11 cellular contexts compared by ENCODE assay signal in genomic region chr7:80941206-80941758, GRCh38. TPM values are rescaled to one million over a fixed set of nuclear protein-coding genes. Genes with fewer than 3 reads are reported as not detected.
DNase-seq lines count a peak whose midpoint lies in the region; ATAC-seq lines count a peak whose summit lies in the region.
"Had no signal": no experiment of that assay in that cellular context is flagged by ENCODE, and none has a peak within 500 bp of the region (broad histone marks: within the 10 kb centered on the region; RNA-seq: fewer than 3 reads in every experiment).

No MANE protein-coding gene starts in this region.

- H3K4me1 ChIP-seq in skeletal muscle satellite cell (ENCODE audit: control insufficient read depth, insufficient read depth, low read length) = peaks cover 34% of the 10 kb centered on the region

- no peak for ATAC-seq in activated T-helper 17 cell treated with anti-CD3 and anti-CD28 coated beads, Interleukin-2, amount 50 U/mL, for 72 hours (replicated peaks)
- ATAC-seq in GM19455 (IDR thresholded peaks at IDR 0.05; ENCODE audit: unreplicated experiment) = no peak

- in situ Hi-C loops in SK-MEL-5 (cut with HindIII; ENCODE audit: low pct_unique_long_range_greater_than_20kb, low sequenced_read_pairs) = no loop called here

- H3K4me2 ChIP-seq in skeletal muscle satellite cell (ENCODE audit: low read length) = peak overlapping the region; percentile 66

- H3K27ac Mint-ChIP-seq in activated T-helper 17 cell treated with anti-CD3 and anti-CD28 coated beads, Interleukin-2, amount 50 U/mL, for 72 hours = no peak overlapping the region

- peaks cover 21% of the 10 kb centered on the region for H3K9me3 Mint-ChIP-seq in activated T-helper 17 cell treated with anti-CD3 and anti-CD28 coated beads, Interleukin-2, amount 50 U/mL, for 72 hours
- H3K9me3 Mint-ChIP-seq: neural crest cell had no signal

- DNase-seq in GM04503 (ENCODE audit: low read depth) (peak; percentile 60), SK-MEL-5 (ENCODE audit: low read depth, low spot score) (peak; percentile 50), glomerular visceral epithelial cell (ENCODE audit: extremely low spot score) (peak; percentile 54), NCI-H1105 treated with DMSO at 0.1 percent for 48 hours (lab: John Stamatoyannopoulos, UW) (no peak), RPMI8226 (no peak)
- DNase-seq: effector memory CD4-positive, alpha-beta T cell; stimulated activated CD8-positive, alpha-beta memory T cell treated with anti-CD3 and anti-CD28 coated beads, Interleukin-4, amount 100 ng/mL, for 48 hours had no signal

- H3K9ac ChIP-seq in skeletal muscle satellite cell (ENCODE audit: low read depth, low read length) = peak overlapping the region; percentile 78

- H3K4me1 Mint-ChIP-seq in activated T-helper 17 cell treated with anti-CD3 and anti-CD28 coated beads, Interleukin-2, amount 50 U/mL, for 72 hours = no peaks in the 10 kb centered on the region

- H3K4me3 ChIP-seq in skeletal muscle satellite cell (ENCODE audit: low read length) = peak overlapping the region; percentile 27

- no peaks in the 10 kb centered on the region for H3K36me3 Mint-ChIP-seq in activated T-helper 17 cell treated with anti-CD3 and anti-CD28 coated beads, Interleukin-2, amount 50 U/mL, for 72 hours (ENCODE audit: low read depth)

- no peaks in the 10 kb centered on the region for H3K36me3 ChIP-seq in skeletal muscle satellite cell (ENCODE audit: insufficient read depth, low read length)

- peaks cover 5% of the 10 kb centered on the region for H3K9me3 ChIP-seq in skeletal muscle satellite cell (replicated peaks; ENCODE audit: low read length)

- H3K27me3 ChIP-seq in skeletal muscle satellite cell (ENCODE audit: control insufficient read depth, insufficient read depth, low read length) = no peaks in the 10 kb centered on the region

- no peak overlapping the region for H3K4me3 Mint-ChIP-seq in activated T-helper 17 cell treated with anti-CD3 and anti-CD28 coated beads, Interleukin-2, amount 50 U/mL, for 72 hours

- no peaks in the 10 kb centered on the region for H3K27me3 Mint-ChIP-seq in activated T-helper 17 cell treated with anti-CD3 and anti-CD28 coated beads, Interleukin-2, amount 50 U/mL, for 72 hours

RNA-seq across cellular contexts. Expression of gene SEMA3C, which starts 22.4 kb away (rescaled TPM):
- 26.2 and 26.4 TPM in 2 replicates for total RNA-seq in SK-MEL-5 (2014; rRNA removed; shearing (Covaris generic))
- 8.2 and 13.4 TPM in 2 replicates for polyA plus RNA-seq in SK-MEL-5 (2015; cell fraction: cytosol; rRNA removed)
- polyA plus RNA-seq in SK-MEL-5 (2015; cell fraction: nucleus; rRNA removed) = 20.2 and 21.4 TPM in 2 replicates
- 109 and 185 TPM in 2 replicates for total RNA-seq in skeletal muscle satellite cell (2012; rRNA removed)
- not detected for total RNA-seq in activated T-helper 17 cell treated with anti-CD3 and anti-CD28 coated beads, Interleukin-2, amount 50 U/mL, for 72 hours

Comparison
In these comparisons a context has a peak if more than half of its experiments do, and no peak if none do; other contexts are left out.
1. DNase-seq: peak in GM04503 (single experiment), SK-MEL-5 (single experiment) and glomerular visceral epithelial cell (single experiment); none in NCI-H1105 treated with DMSO at 0.1 percent for 48 hours (single experiment) and RPMI8226 (single experiment).
2. RNA of gene SEMA3C, which starts 22.4 kb away (total RNA-seq): 26.2 to 26.4 TPM in SK-MEL-5; not detected in activated T-helper 17 cell treated with anti-CD3 and anti-CD28 coated beads, Interleukin-2, amount 50 U/mL, for 72 hours; every median in the first group is over 10 times any median in the second.